In the genomic region with DNA sequence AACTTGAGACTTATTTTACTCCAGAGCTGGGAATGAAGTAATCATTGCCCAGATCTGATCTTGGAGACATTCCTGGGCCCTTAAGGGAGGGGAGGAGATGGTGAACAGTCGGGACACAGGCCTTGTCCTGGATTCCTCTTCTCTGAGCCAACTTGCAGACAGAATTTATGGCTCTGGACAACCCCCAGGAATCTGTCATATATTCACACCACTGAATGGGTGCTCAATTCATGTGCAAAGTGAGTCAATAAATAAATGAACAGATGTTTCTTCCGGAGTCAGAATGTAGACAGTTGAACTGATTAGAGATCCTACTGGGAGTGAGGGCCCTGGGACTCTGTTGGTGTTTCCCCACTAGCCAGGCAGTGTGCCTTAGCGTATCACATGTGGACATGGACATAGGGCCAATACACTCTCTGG, we compare ENCODE assay signal across 11 cellular contexts. TPM values are rescaled to one million over a fixed set of nuclear protein-coding genes. Genes with fewer than 3 reads are reported as not detected.
A peak's percentile ranks its signal among the peaks of the same experiment; 100 is the strongest.
DNase-seq lines count a peak whose midpoint lies in the region; ATAC-seq and TF ChIP-seq lines count a peak whose summit lies in the region.
"Had no signal": no experiment of that assay in that cellular context is flagged by ENCODE, and none has a peak within 500 bp of the region (broad histone marks: within the 10 kb centered on the region; RNA-seq: fewer than 3 reads in every experiment).

No MANE protein-coding gene starts in this region.

- TF ChIP-seq CTCF in RWPE2 (IDR thresholded peaks at IDR 0.05; ENCODE audit: poor library complexity, severe bottlenecking): no peak
- TF ChIP-seq CTCF in foreskin keratinocyte (conservative IDR thresholded peaks at IDR 0.05): no peak

- H3K27ac ChIP-seq in RWPE2 (ENCODE audit: poor library complexity, severe bottlenecking) (peak overlapping the region; percentile 99), foreskin keratinocyte (peak overlapping the region; percentile 22)
- H3K27ac ChIP-seq: KMS-11 had no signal

- ATAC-seq in RWPE2 (ENCODE audit: low read depth) (peak; percentile 16), foreskin keratinocyte (no peak), HG02970 (IDR thresholded peaks at IDR 0.05; ENCODE audit: low FRiP score, unreplicated experiment) (no peak)
- ATAC-seq: esophagus mucosa had no signal

- no peaks in the 10 kb centered on the region for H3K9me3 ChIP-seq in HAP-1
- H3K9me3 ChIP-seq in RWPE2 (ENCODE audit: severe bottlenecking): no peaks in the 10 kb centered on the region

- H3K36me3 ChIP-seq in HAP-1 (replicated peaks): peaks cover 7% of the 10 kb centered on the region; the same call in 1 of the 2 replicates
- H3K36me3 ChIP-seq in RWPE2 (ENCODE audit: low read depth): peaks cover 47% of the 10 kb centered on the region

- in situ Hi-C loops in HAP-1 (cut with MboI; ENCODE audit: low sequenced_read_pairs): no loop called here

- H3K4me1 ChIP-seq in HAP-1 (peaks cover 36% of the 10 kb centered on the region), RWPE2 (ENCODE audit: insufficient read depth, poor library complexity, severe bottlenecking) (peaks cover 39% of the 10 kb centered on the region), foreskin keratinocyte (peaks cover 30% of the 10 kb centered on the region)

- DNase-seq in HAP-1 (ENCODE audit: low spot score in 2 of 2) (peak; percentile 77 to 95), RWPE2 (ENCODE audit: low spot score) (no peak), foreskin keratinocyte (peak; percentile 80 to 88), stromal cell of bone marrow (ENCODE audit: low read depth) (peak; percentile 65), NK-92 (lab: John Stamatoyannopoulos, UW; ENCODE audit: unreplicated experiment) (no peak), NCI-H510A (lab: John Stamatoyannopoulos, UW) (no peak), cerebellar nuclear complex (lab: John Stamatoyannopoulos, UW) (no peak)
- DNase-seq: stimulated activated CD8-positive, alpha-beta memory T cell treated with anti-CD3 and anti-CD28 coated beads, Interleukin-4, amount 100 ng/mL, for 48 hours had no signal

- H3K27me3 ChIP-seq in HAP-1 (ENCODE audit: low read depth) (no peaks in the 10 kb centered on the region), RWPE2 (ENCODE audit: insufficient read depth, poor library complexity, severe bottlenecking) (no peaks in the 10 kb centered on the region), foreskin keratinocyte (no peaks in the 10 kb centered on the region)

- H3K4me3 ChIP-seq in HAP-1 (no peak overlapping the region), RWPE2 (ENCODE audit: severe bottlenecking) (peak overlapping the region; percentile 80)

RNA-seq across cellular contexts. Expression of a gene that starts 2.6 kb away (rescaled TPM):
- 38.8 and 59.9 TPM in 2 replicates for total RNA-seq in foreskin keratinocyte
- polyA plus RNA-seq in foreskin keratinocyte: 28.0 and 41.0 TPM in 2 replicates

RNA-seq across cellular contexts. Expression of a gene that starts 31.5 kb away (rescaled TPM):
- total RNA-seq in foreskin keratinocyte: 3.6 and 4.2 TPM in 2 replicates
- polyA plus RNA-seq in foreskin keratinocyte: 2.4 and 2.9 TPM in 2 replicates

Comparison
In these comparisons a context has a peak if more than half of its experiments do, and no peak if none do; other contexts are left out.
1. DNase-seq: peak in HAP-1 (2 of 2), foreskin keratinocyte (2 of 2) and stromal cell of bone marrow (single experiment); none in RWPE2 (single experiment), NK-92 (single experiment), NCI-H510A (single experiment) and cerebellar nuclear complex (0 of 2).